ENCODE assay signal across 10 cellular contexts in the genomic region with DNA sequence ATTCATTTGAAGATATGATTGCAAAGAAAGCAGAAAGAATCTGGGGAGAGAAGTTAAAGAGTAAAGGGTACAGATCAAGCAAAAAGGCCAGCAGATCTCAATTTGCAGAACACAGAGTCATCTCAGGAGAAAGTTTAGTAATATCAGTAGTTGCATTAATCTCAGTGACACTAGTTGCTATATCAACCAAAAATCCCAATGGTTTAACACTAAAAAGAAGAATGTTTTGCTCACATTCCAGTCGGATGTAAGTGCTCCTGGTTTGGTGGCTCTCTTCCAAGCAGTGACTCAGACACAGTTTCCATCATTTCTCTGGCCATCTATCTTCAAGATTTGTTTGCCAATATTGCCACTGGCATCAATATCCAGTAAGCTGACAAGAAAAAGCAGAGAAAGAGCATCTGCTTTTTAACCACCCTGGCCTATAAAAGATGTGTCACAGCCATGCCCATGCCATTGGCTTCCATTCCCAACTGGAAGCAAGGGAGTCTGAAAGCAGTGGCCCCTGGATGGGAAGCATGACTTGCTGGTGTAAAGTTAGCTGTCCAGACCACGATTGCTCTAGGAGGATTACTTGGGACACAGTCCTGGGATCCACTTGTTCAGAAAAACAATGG. TPM values are rescaled to one million over a fixed set of nuclear protein-coding genes. Genes with fewer than 3 reads are reported as not detected.
DNase-seq lines count a peak whose midpoint lies in the region; ATAC-seq, FAIRE-seq and TF ChIP-seq lines count a peak whose summit lies in the region.
"Had no signal": no experiment of that assay in that cellular context is flagged by ENCODE, and none has a peak within 500 bp of the region (broad histone marks: within the 10 kb centered on the region; RNA-seq: fewer than 3 reads in every experiment).

No MANE protein-coding gene starts in this region.

- DNase-seq in keratinocyte (ENCODE audit: low read depth, low spot score) (no peak), Ammon's horn (ENCODE audit: low spot score) (no peak), HK-2 (ENCODE audit: unreplicated experiment) (no peak), SK-N-DZ (ENCODE audit: low spot score) (no peak)
- DNase-seq in activated naive CD4-positive, alpha-beta T cell treated with anti-CD3 and anti-CD28 coated beads for 36 hours: no peak
- DNase-seq: activated naive CD4-positive, alpha-beta T cell treated with anti-CD3 and anti-CD28 coated beads, Interleukin-2, amount 10 ng/mL, durations not matched to agents 7 days and 5 days; stimulated activated CD4-positive, alpha-beta T cell treated with anti-CD3 and anti-CD28 coated beads, Interleukin-2, amount 100 ng/mL, for 48 hours had no signal

- H3K27ac ChIP-seq in keratinocyte (ENCODE audit: control insufficient read depth, insufficient read depth, low read length): no peak overlapping the region

- peaks cover 16% of the 10 kb centered on the region for H3K27me3 Mint-ChIP-seq in activated naive CD4-positive, alpha-beta T cell treated with anti-CD3 and anti-CD28 coated beads for 36 hours (ENCODE audit: low read depth)

- H3K4me3 ChIP-seq in keratinocyte (ENCODE audit: control insufficient read depth in 2 of 3, extremely low read depth in 1 of 3, insufficient read depth in 2 of 3, low read depth in 1 of 3, low read length in 3 of 3): no peak overlapping the region

- H3K9ac ChIP-seq in keratinocyte (ENCODE audit: control insufficient read depth, extremely low read depth, insufficient read depth, low read length): no peak overlapping the region

- H3K4me1 ChIP-seq in keratinocyte (ENCODE audit: control insufficient read depth, extremely low read depth, insufficient read depth, low read length): no peaks in the 10 kb centered on the region

- peaks cover 13% of the 10 kb centered on the region for H3K4me1 Mint-ChIP-seq in activated naive CD4-positive, alpha-beta T cell treated with anti-CD3 and anti-CD28 coated beads for 36 hours (ENCODE audit: low read depth)
- H3K4me1 Mint-ChIP-seq: activated naive CD4-positive, alpha-beta T cell treated with anti-CD3 and anti-CD28 coated beads, Interleukin-2, amount 10 ng/mL, durations not matched to agents 7 days and 5 days had no signal

- no peak for TF ChIP-seq CTCF in keratinocyte (optimal IDR thresholded peaks at IDR 0.05 in 1 of 3, IDR thresholded peaks at IDR 0.05 in 1 of 3, conservative IDR thresholded peaks at IDR 0.05 in 1 of 3; ENCODE audit: extremely low read depth in 1 of 3, insufficient read depth in 2 of 3, low read length in 3 of 3)

- H3K36me3 Mint-ChIP-seq in activated naive CD4-positive, alpha-beta T cell treated with anti-CD3 and anti-CD28 coated beads for 36 hours (ENCODE audit: low read depth): no peaks in the 10 kb centered on the region
- H3K36me3 Mint-ChIP-seq: activated naive CD4-positive, alpha-beta T cell treated with anti-CD3 and anti-CD28 coated beads, Interleukin-2, amount 10 ng/mL, durations not matched to agents 7 days and 5 days had no signal

- no peaks in the 10 kb centered on the region for H3K9me3 Mint-ChIP-seq in activated naive CD4-positive, alpha-beta T cell treated with anti-CD3 and anti-CD28 coated beads for 36 hours
- H3K9me3 Mint-ChIP-seq: activated naive CD4-positive, alpha-beta T cell treated with anti-CD3 and anti-CD28 coated beads, Interleukin-2, amount 10 ng/mL, durations not matched to agents 7 days and 5 days had no signal

- no peak overlapping the region for H3K4me3 Mint-ChIP-seq in activated naive CD4-positive, alpha-beta T cell treated with anti-CD3 and anti-CD28 coated beads for 36 hours
- H3K4me3 Mint-ChIP-seq: activated naive CD4-positive, alpha-beta T cell treated with anti-CD3 and anti-CD28 coated beads, Interleukin-2, amount 10 ng/mL, durations not matched to agents 7 days and 5 days had no signal

- ATAC-seq in GM18511 (IDR thresholded peaks at IDR 0.05; ENCODE audit: unreplicated experiment) (peak; percentile 90), GM21786 (IDR thresholded peaks at IDR 0.05; ENCODE audit: unreplicated experiment) (peak; percentile 74), HG03565 (IDR thresholded peaks at IDR 0.05; ENCODE audit: unreplicated experiment) (peak; percentile 88)

- H3K9me1 ChIP-seq in keratinocyte (ENCODE audit: control insufficient read depth, extremely low read depth, insufficient read depth, low read length): no peaks in the 10 kb centered on the region

- H3K9me3 ChIP-seq in keratinocyte (ENCODE audit: control insufficient read depth, low read depth, low read length): no peaks in the 10 kb centered on the region

- FAIRE-seq in keratinocyte (lab: Jason Lieb, UNC): peak; percentile 68

- H3K4me2 ChIP-seq in keratinocyte (ENCODE audit: control insufficient read depth, extremely low read depth, insufficient read depth, low read depth, low read length): no peak overlapping the region

- no peak overlapping the region for H2AFZ ChIP-seq in keratinocyte (ENCODE audit: control insufficient read depth, low read length)

- CTCF ChIA-PET in activated naive CD4-positive, alpha-beta T cell treated with anti-CD3 and anti-CD28 coated beads for 36 hours (lab: Charles Lee): interaction anchor here (0.8 to 1.5 kb wide), 4 partner anchors 24 to 88 kb away, joined by 3 to 4 read pairs (median 3); no protein-coding TSS in a partner anchor

- no peaks in the 10 kb centered on the region for H3K79me2 ChIP-seq in keratinocyte (ENCODE audit: control insufficient read depth, insufficient read depth, low read length)

- no peaks in the 10 kb centered on the region for H3K27me3 ChIP-seq in keratinocyte (ENCODE audit: control insufficient read depth, extremely low read depth, insufficient read depth, low read length)

- H3K36me3 ChIP-seq in keratinocyte (ENCODE audit: control insufficient read depth in 2 of 2, extremely low read depth in 1 of 2, insufficient read depth in 2 of 2, low read length in 2 of 2): no peaks in the 10 kb centered on the region

- dilution Hi-C loops in keratinocyte (cut with MboI; ENCODE audit: extremely low pct_ligation_motif_present, low sequenced_read_pairs): no loop called here

- intact Hi-C loops in activated naive CD4-positive, alpha-beta T cell treated with anti-CD3 and anti-CD28 coated beads for 36 hours (cut with micrococcal nuclease): loop anchor here (1.0 kb wide), 1 partner anchor 45 kb away; no protein-coding TSS in a partner anchor

- H4K20me1 ChIP-seq in keratinocyte (ENCODE audit: control insufficient read depth, extremely low read depth, insufficient read depth, low read length): no peaks in the 10 kb centered on the region

- H3K27ac Mint-ChIP-seq in activated naive CD4-positive, alpha-beta T cell treated with anti-CD3 and anti-CD28 coated beads for 36 hours: no peak overlapping the region
- H3K27ac Mint-ChIP-seq: activated naive CD4-positive, alpha-beta T cell treated with anti-CD3 and anti-CD28 coated beads, Interleukin-2, amount 10 ng/mL, durations not matched to agents 7 days and 5 days had no signal

RNA-seq across cellular contexts. Expression of a gene that starts 45.5 kb away (rescaled TPM):
- polyA plus RNA-seq in keratinocyte: 0.09 to 0.33 TPM (median 0.17 TPM) in 3 replicates
- not detected for polyA plus RNA-seq in keratinocyte (2011; ENCODE audit: low read depth)
- 0.19 and 0.30 TPM in 2 replicates for polyA plus RNA-seq in keratinocyte (2011; cell fraction: cytosol; rRNA removed)
- polyA plus RNA-seq in keratinocyte (2011; cell fraction: nucleus; rRNA removed): 0.19 and 0.24 TPM in 2 replicates
- 0.16 TPM in 1 of 2 replicates, not detected in the other for polyA plus RNA-seq in keratinocyte (2012; ENCODE audit: low replicate concordance)
- polyA minus RNA-seq in keratinocyte: 0.26 to 0.35 TPM in 2 of 3 replicates, not detected in the other
- not detected for polyA minus RNA-seq in keratinocyte (2011; cell fraction: cytosol; rRNA and poly(A)+ RNA removed)
- not detected in 2 replicates for polyA minus RNA-seq in keratinocyte (2011; cell fraction: nucleus; rRNA and poly(A)+ RNA removed)
- polyA plus RNA-seq in SK-N-DZ (2014; cell fraction: cytosol; rRNA removed): not detected in 2 replicates
- not detected in 2 replicates for polyA plus RNA-seq in SK-N-DZ (2014; cell fraction: nucleus; rRNA removed)
- 10 to 100 TPM; 12.2 to 13.7 TPM for total RNA-seq in activated naive CD4-positive, alpha-beta T cell treated with anti-CD3 and anti-CD28 coated beads for 36 hours

RNA-seq across cellular contexts. Expression of a gene that starts 49.3 kb away (rescaled TPM):
- polyA plus RNA-seq in keratinocyte: 0.03 TPM in 1 of 3 replicates, not detected in the others
- not detected for polyA plus RNA-seq in keratinocyte (2011; ENCODE audit: low read depth)
- polyA plus RNA-seq in keratinocyte (2011; cell fraction: cytosol; rRNA removed): 0.13 and 0.14 TPM in 2 replicates
- polyA plus RNA-seq in keratinocyte (2011; cell fraction: nucleus; rRNA removed): 0.13 TPM in 1 of 2 replicates, not detected in the other
- not detected in 2 replicates for polyA plus RNA-seq in keratinocyte (2012; ENCODE audit: low replicate concordance)
- polyA minus RNA-seq in keratinocyte: 0.10 TPM in 1 of 3 replicates, not detected in the others
- not detected for polyA minus RNA-seq in keratinocyte (2011; cell fraction: cytosol; rRNA and poly(A)+ RNA removed)
- not detected in 2 replicates for polyA minus RNA-seq in keratinocyte (2011; cell fraction: nucleus; rRNA and poly(A)+ RNA removed)
- polyA plus RNA-seq in SK-N-DZ (2014; cell fraction: cytosol; rRNA removed): 9.9 and 11.3 TPM in 2 replicates
- 4.1 and 5.1 TPM in 2 replicates for polyA plus RNA-seq in SK-N-DZ (2014; cell fraction: nucleus; rRNA removed)
- total RNA-seq in activated naive CD4-positive, alpha-beta T cell treated with anti-CD3 and anti-CD28 coated beads for 36 hours: not detected
